ENCODE assay signal across 10 cellular contexts in the genomic region with DNA sequence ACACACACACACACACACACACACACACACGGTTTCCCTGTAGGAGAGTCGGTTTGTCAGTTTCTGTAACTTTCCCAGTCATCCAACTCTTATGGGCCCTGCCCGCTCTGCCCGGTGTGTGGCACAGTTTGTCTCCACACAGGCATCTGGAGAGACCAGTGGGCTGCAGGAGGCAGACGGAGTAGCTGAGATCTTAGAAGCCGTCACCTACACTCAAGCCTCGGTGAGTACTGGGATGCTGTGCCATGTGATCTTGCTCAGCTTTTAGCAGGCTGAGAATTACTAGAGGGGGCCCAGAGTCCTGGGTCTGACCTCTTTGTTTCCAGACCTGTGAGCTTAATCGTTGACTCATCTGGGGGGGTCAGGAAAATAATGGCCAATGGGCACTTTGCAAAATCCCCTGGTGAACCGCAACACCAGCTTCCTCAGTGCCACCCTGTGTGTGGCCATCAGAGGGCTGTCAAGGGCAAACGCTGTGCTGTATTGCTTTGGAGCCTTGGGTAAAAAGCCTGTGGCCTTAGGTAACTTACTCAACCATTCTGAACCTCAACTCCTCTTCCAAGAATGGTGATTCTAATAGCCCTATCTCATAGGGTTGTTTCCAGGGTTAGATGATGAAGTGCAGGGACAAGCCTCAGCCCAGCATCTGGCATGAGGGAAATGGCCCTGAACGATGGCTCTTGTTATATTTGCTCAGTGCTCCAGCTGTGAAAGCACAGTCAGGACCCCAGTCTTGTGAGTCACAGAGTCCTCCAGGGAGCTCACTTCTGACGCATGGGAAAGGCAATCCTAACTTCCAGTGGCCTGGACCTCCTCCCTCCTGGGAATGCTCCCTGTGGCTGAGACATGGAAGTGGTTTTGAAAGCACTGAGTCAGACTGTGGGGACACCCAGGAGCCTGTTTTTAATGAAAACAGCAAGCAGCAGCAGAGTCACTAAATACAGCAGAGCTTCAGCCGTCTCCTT. TPM values are rescaled to one million over a fixed set of nuclear protein-coding genes. Genes with fewer than 3 reads are reported as not detected.
A peak's percentile ranks its signal among the peaks of the same experiment; 100 is the strongest.
DNase-seq lines count a peak whose midpoint lies in the region; ATAC-seq, FAIRE-seq and TF ChIP-seq lines count a peak whose summit lies in the region.
"Had no signal": no experiment of that assay in that cellular context is flagged by ENCODE, and none has a peak within 500 bp of the region (broad histone marks: within the 10 kb centered on the region; RNA-seq: fewer than 3 reads in every experiment).

No MANE protein-coding gene starts in this region.

- DNase-seq in NOMO-1 (lab: John Stamatoyannopoulos, UW; ENCODE audit: unreplicated experiment in 2 of 2), result peak; percentile 11 to 34
- DNase-seq in NOMO-1 treated with dmso at 0.1 percent for 144 hours (lab: John Stamatoyannopoulos, UW; ENCODE audit: unreplicated experiment), result no peak
- peak; percentile 100 for DNase-seq in astrocyte (ENCODE audit: low read depth)
- DNase-seq in kidney glomerular epithelial cell (lab: John Stamatoyannopoulos, UW), result peak; percentile 88
- peak; percentile 93 to 94 for DNase-seq in vagina (ENCODE audit: extremely low spot score in 2 of 2)
- no peak for DNase-seq in activated naive CD4-positive, alpha-beta T cell treated with Interleukin-2 at 50 U/mL for 16 hours
- no peak for DNase-seq in amygdala (lab: John Stamatoyannopoulos, UW)

- no peak for ATAC-seq in GM19351 (IDR thresholded peaks at IDR 0.05; ENCODE audit: unreplicated experiment)

- peak; percentile 26 for TF ChIP-seq CTCF in astrocyte (IDR thresholded peaks at IDR 0.05; ENCODE audit: insufficient read depth, low read depth, low read length)
- TF ChIP-seq CTCF in vagina (IDR thresholded peaks at IDR 0.05), result no peak

- H3K4me3 ChIP-seq in astrocyte (ENCODE audit: insufficient read depth, low read depth, low read length), result no peak overlapping the region
- no peak overlapping the region for H3K4me3 ChIP-seq in vagina

- no peaks in the 10 kb centered on the region for H3K36me3 Mint-ChIP-seq in astrocyte (ENCODE audit: low read depth, unreplicated experiment)

- H3K9me3 ChIP-seq in astrocyte (ENCODE audit: insufficient read depth, low read depth, low read length) (peaks cover 7% of the 10 kb centered on the region), vagina (no peaks in the 10 kb centered on the region)

- H3K4me1 ChIP-seq in astrocyte (ENCODE audit: insufficient read depth, low read length) (peaks cover 15% of the 10 kb centered on the region), vagina (peaks cover 26% of the 10 kb centered on the region)

- H3K27me3 ChIP-seq in astrocyte (ENCODE audit: insufficient read depth, low read length) (peaks cover 11% of the 10 kb centered on the region), vagina (no peaks in the 10 kb centered on the region)

- H4K20me1 ChIP-seq in astrocyte (ENCODE audit: insufficient read depth, low read length), result no peaks in the 10 kb centered on the region

- intact Hi-C loops in vagina (cut with DNase I), result no loop called here

- peaks cover 31% of the 10 kb centered on the region for H3K4me1 Mint-ChIP-seq in astrocyte (ENCODE audit: low read depth, unreplicated experiment)

- peaks cover 5% of the 10 kb centered on the region for H3K27me3 Mint-ChIP-seq in astrocyte (ENCODE audit: low read depth, unreplicated experiment)

- peak; percentile 96 for FAIRE-seq in astrocyte (lab: Jason Lieb, UNC)

- H3K4me3 Mint-ChIP-seq in astrocyte (ENCODE audit: unreplicated experiment), result no peak overlapping the region
- H3K4me3 Mint-ChIP-seq: T-helper 1 cell treated with Interleukin-12 subunit alpha and Interleukin-12 subunit beta and Interleukin-4 antibody, amounts not matched to agents 30 μg/mL and 1 μg/mL, for 36 hours had no signal

- no peak overlapping the region for H2AFZ ChIP-seq in astrocyte (ENCODE audit: low read depth, low read length)

- no peaks in the 10 kb centered on the region for H3K79me2 ChIP-seq in astrocyte (ENCODE audit: insufficient read depth, low read length)

- H3K27ac ChIP-seq in astrocyte (ENCODE audit: low read depth, low read length), result peak overlapping the region; percentile 85
- H3K27ac ChIP-seq in vagina, result peak overlapping the region; percentile 64

- peak overlapping the region; percentile 53 for H3K9ac ChIP-seq in astrocyte (ENCODE audit: low read length)

- H3K27ac Mint-ChIP-seq in astrocyte (ENCODE audit: unreplicated experiment), result peak overlapping the region; percentile 88
- H3K27ac Mint-ChIP-seq: T-helper 1 cell treated with Interleukin-12 subunit alpha and Interleukin-12 subunit beta and Interleukin-4 antibody, amounts not matched to agents 30 μg/mL and 1 μg/mL, for 36 hours had no signal

- peak overlapping the region; percentile 62 for H3K4me2 ChIP-seq in astrocyte (ENCODE audit: low read length)

- no peak for TF ChIP-seq POLR2A in vagina (IDR thresholded peaks at IDR 0.05)

- peaks cover 9% of the 10 kb centered on the region for H3K9me3 Mint-ChIP-seq in astrocyte (ENCODE audit: unreplicated experiment)
- H3K9me3 Mint-ChIP-seq: T-helper 1 cell treated with Interleukin-12 subunit alpha and Interleukin-12 subunit beta and Interleukin-4 antibody, amounts not matched to agents 30 μg/mL and 1 μg/mL, for 36 hours had no signal

- no peaks in the 10 kb centered on the region for H3K36me3 ChIP-seq in astrocyte (ENCODE audit: insufficient read depth, low read length)
- H3K36me3 ChIP-seq in vagina, result no peaks in the 10 kb centered on the region

RNA-seq across cellular contexts. Expression of gene COL15A1, which starts 45.6 kb away (rescaled TPM):
- total RNA-seq in astrocyte, result 5.6 and 11.7 TPM in 2 replicates
- 15.0 TPM for total RNA-seq in vagina
- total RNA-seq: lung microvascular endothelial cell had no signal

Comparison
In these comparisons a context has a peak if more than half of its experiments do, and no peak if none do; other contexts are left out.
1. DNase-seq: peak in NOMO-1 (2 of 2), astrocyte (single experiment), kidney glomerular epithelial cell (single experiment) and vagina (2 of 2); none in NOMO-1 treated with dmso at 0.1 percent for 144 hours (single experiment), activated naive CD4-positive, alpha-beta T cell treated with Interleukin-2 at 50 U/mL for 16 hours (single experiment) and amygdala (0 of 56).